3 cellular contexts compared by ENCODE assay signal in genomic region chr6:160685101-160685761, GRCh38. TPM values are rescaled to one million over a fixed set of nuclear protein-coding genes. Genes with fewer than 3 reads are reported as not detected.
"Had no signal": no experiment of that assay in that cellular context is flagged by ENCODE, and none has a peak within 500 bp of the region (broad histone marks: within the 10 kb centered on the region; RNA-seq: fewer than 3 reads in every experiment).

No MANE protein-coding gene starts in this region.

RNA-seq across cellular contexts. Expression of gene PLG, which starts 16.8 kb away (rescaled TPM):
- total RNA-seq: Right ventricle myocardium inferior, T-helper 17 cell had no signal

RNA-seq across cellular contexts. Expression of gene LPA, which starts 21.2 kb away (rescaled TPM):
- total RNA-seq: Right ventricle myocardium inferior, SJCRH30, T-helper 17 cell had no signal
